Comparison of ENCODE assay signal across 9 cellular contexts in genomic region chr12:81078469-81079196, GRCh38. TPM values are rescaled to one million over a fixed set of nuclear protein-coding genes. Genes with fewer than 3 reads are reported as not detected.
A peak's percentile ranks its signal among the peaks of the same experiment; 100 is the strongest.
DNase-seq lines count a peak whose midpoint lies in the region; ATAC-seq, FAIRE-seq and TF ChIP-seq lines count a peak whose summit lies in the region.
"Had no signal": no experiment of that assay in that cellular context is flagged by ENCODE, and none has a peak within 500 bp of the region (broad histone marks: within the 10 kb centered on the region; RNA-seq: fewer than 3 reads in every experiment).

No MANE protein-coding gene starts in this region.

- FAIRE-seq in H1 (lab: Jason Lieb, UNC), result peak; percentile 7

- no peak overlapping the region for H2BK120ac ChIP-seq in H1 (replicated peaks; ENCODE audit: low read depth, low read length)

- no peak for TF ChIP-seq EP300 in H1 (IDR thresholded peaks at IDR 0.05; ENCODE audit: borderline replicate concordance in 1 of 2, low read depth in 2 of 2, low read length in 2 of 2)

- 26% methylated on average over 10 of the region's 10 CpGs; no CpG with 5 or more reads in 1 of the 2 experiments for WGBS in H1 (ENCODE audit: extremely low coverage in 1 of 2, insufficient coverage in 1 of 2, insufficient read length in 1 of 2, insufficient replicate concordance in 2 of 2, low coverage in 1 of 2, low lambda C conversion rate in 2 of 2, missing lambda C conversion rate in 1 of 2), 2 experiments
- WGBS in right lobe of liver (ENCODE audit: insufficient coverage, low coverage, low lambda C conversion rate, missing lambda C conversion rate), result 5% methylated on average over 10 of the region's 10 CpGs
- WGBS in thymus, result 48% methylated on average over 10 of the region's 10 CpGs

- peak; percentile 19 to 67 (median 27) for ATAC-seq in right lobe of liver
- no peak for ATAC-seq in HG03097 (IDR thresholded peaks at IDR 0.05; ENCODE audit: low FRiP score, unreplicated experiment)

- H2BK5ac ChIP-seq in H1 (ENCODE audit: low read depth, low read length), result 0 out of 2 replicates have a peak overlapping the region, but pooled peaks have one; percentile 29

- no peak overlapping the region for H2BK20ac ChIP-seq in H1 (ENCODE audit: low read length)

- no peak overlapping the region for H4K91ac ChIP-seq in H1 (replicated peaks; ENCODE audit: insufficient read length, low read length)

- peak overlapping the region; percentile 90 to 93 for H3K4me2 ChIP-seq in H1 (ENCODE audit: insufficient read depth in 1 of 2, low read depth in 2 of 2, low read length in 2 of 2)

- H3K18ac ChIP-seq in H1 (ENCODE audit: extremely low read depth, low read length), result no peak overlapping the region; the same call in 1 of the 2 replicates

- POLR2A ChIA-PET in H1 (lab: Charles Lee; ENCODE audit: partially characterized antibody) (no interaction called here), GM10248 (lab: Yijun Ruan, JAX) (no interaction called here)

- H3K27ac ChIP-seq in H1 (ENCODE audit: low read depth, low read length), result no peak overlapping the region
- H3K27ac ChIP-seq in right lobe of liver, result peak overlapping the region; percentile 75 to 98 (median 89)
- peak overlapping the region; percentile 38 for H3K27ac ChIP-seq in thymus (ENCODE audit: low read depth)

- no peak overlapping the region for H3K23ac ChIP-seq in H1 (ENCODE audit: insufficient read length)

- H3K27me3 ChIP-seq in H1 (replicated peaks in 1 of 4; ENCODE audit: control insufficient read depth in 3 of 4, extremely low read depth in 1 of 4, insufficient read depth in 3 of 4, low read length in 3 of 4) (no peaks in the 10 kb centered on the region), right lobe of liver (no peaks in the 10 kb centered on the region), thymus (ENCODE audit: control insufficient read depth, insufficient read depth) (peaks cover 6% of the 10 kb centered on the region)

- no peak overlapping the region for H4K8ac ChIP-seq in H1 (ENCODE audit: extremely low read depth, insufficient read depth, low read length)

- DNase-seq in LHCN-M2 (ENCODE audit: low read depth) (peak; percentile 56), H1 (ENCODE audit: low read depth in 1 of 2, low spot score in 2 of 2) (no peak), right lobe of liver (peak in 1 of 3 donors; percentile 37), GM10248 (ENCODE audit: extremely low spot score) (no peak), DMS153 treated with DMSO at 0.1 percent for 48 hours (lab: John Stamatoyannopoulos, UW; ENCODE audit: unreplicated experiment) (no peak), GF-D8 (lab: John Stamatoyannopoulos, UW) (no peak)
- DNase-seq: activated gamma-delta T cell treated with Interleukin-2 at 50 U/mL for 16 hours had no signal

- H3K56ac ChIP-seq in H1 (replicated peaks; ENCODE audit: insufficient read length, low read depth, low read length), result no peak overlapping the region

- H3K23me2 ChIP-seq in H1 (ENCODE audit: low read depth, low read length), result peaks cover 3% of the 10 kb centered on the region

- H3K4me1 ChIP-seq in H1 (replicated peaks in 1 of 4; ENCODE audit: control insufficient read depth in 3 of 4, insufficient read depth in 4 of 4, low read length in 3 of 4), result peaks cover 0 to 12% (median 6%) of the 10 kb centered on the region in 4 experiments; a peak in 6 of 7 replicates
- peaks cover 0 to 43% (median 8%) of the 10 kb centered on the region in 4 donors for H3K4me1 ChIP-seq in right lobe of liver
- no peaks in the 10 kb centered on the region for H3K4me1 ChIP-seq in thymus (ENCODE audit: control insufficient read depth, insufficient read depth, low read length)

- H3K9ac ChIP-seq in H1 (replicated peaks in 1 of 4; ENCODE audit: extremely low read depth in 1 of 4, low read depth in 3 of 4, low read length in 3 of 4), result peak overlapping the region in 2 of 4 experiments; percentile 8 to 19; a peak in 4 of 7 replicates

- 0 out of 2 replicates have a peak overlapping the region, but pooled peaks have one; percentile 15 for H2AFZ ChIP-seq in H1 (ENCODE audit: low read length)

- intact Hi-C loops in right lobe of liver (cut with DNase I), result no loop called here

- peaks cover 2% of the 10 kb centered on the region for H3K79me1 ChIP-seq in H1 (ENCODE audit: low read depth, low read length)

- H3K79me2 ChIP-seq in H1 (ENCODE audit: control insufficient read depth in 1 of 2, insufficient read depth in 2 of 2, low read length in 2 of 2), result peaks cover 3 to 40% of the 10 kb centered on the region in 2 experiments; a peak in 3 of 4 replicates

- H3K36me3 ChIP-seq in H1 (ENCODE audit: control insufficient read depth in 2 of 4, insufficient read depth in 4 of 4, low read length in 3 of 4) (no peaks in the 10 kb centered on the region), right lobe of liver (no peaks in the 10 kb centered on the region), thymus (ENCODE audit: control insufficient read depth, insufficient read depth) (no peaks in the 10 kb centered on the region)

- TF ChIP-seq POLR2A in H1 (IDR thresholded peaks at IDR 0.05; ENCODE audit: control extremely low read depth in 1 of 2, low read depth in 2 of 2, low read length in 2 of 2) (no peak), right lobe of liver (IDR thresholded peaks at IDR 0.05) (peak; percentile 71)

- TF ChIP-seq RAD21 in H1 (IDR thresholded peaks at IDR 0.05 in 1 of 2, conservative IDR thresholded peaks at IDR 0.05 in 1 of 2; ENCODE audit: low read depth in 2 of 2, low read length in 2 of 2), result no peak

- peak overlapping the region; percentile 53 to 94 (median 82) for H3K4me3 ChIP-seq in H1 (ENCODE audit: extremely low read depth in 1 of 4, insufficient read depth in 2 of 4, low read depth in 3 of 4, low read length in 4 of 4)
- peak overlapping the region; percentile 61 to 90 (median 83) for H3K4me3 ChIP-seq in right lobe of liver
- no peak overlapping the region for H3K4me3 ChIP-seq in thymus (ENCODE audit: low read length)

- no peaks in the 10 kb centered on the region for H4K20me1 ChIP-seq in H1 (replicated peaks in 1 of 2; ENCODE audit: control insufficient read depth in 1 of 2, insufficient read depth in 2 of 2, low read length in 2 of 2)

- H3K9me3 ChIP-seq in H1 (ENCODE audit: insufficient read depth in 2 of 2, low read depth in 1 of 2, low read length in 1 of 2) (no peaks in the 10 kb centered on the region), right lobe of liver (no peaks in the 10 kb centered on the region), thymus (ENCODE audit: control insufficient read depth) (no peaks in the 10 kb centered on the region)

- no peak overlapping the region for H4K5ac ChIP-seq in H1 (ENCODE audit: insufficient read length, low read depth, low read length)

- H2AK5ac ChIP-seq in H1 (ENCODE audit: low read depth, low read length), result no peak overlapping the region

- TF ChIP-seq CTCF in H1 (IDR thresholded peaks at IDR 0.05; ENCODE audit: control extremely low read depth in 1 of 3, insufficient read depth in 1 of 3, low read depth in 1 of 3, low read length in 3 of 3) (no peak), right lobe of liver (IDR thresholded peaks at IDR 0.05) (no peak), GM10248 (IDR thresholded peaks at IDR 0.05; ENCODE audit: control extremely low read depth, extremely low read depth, low read depth, missing control alignments) (no peak)

- H3K4ac ChIP-seq in H1 (replicated peaks; ENCODE audit: insufficient read length, low read depth, low read length), result no peak overlapping the region

- H2BK12ac ChIP-seq in H1 (ENCODE audit: low read depth, low read length), result no peak overlapping the region; the same call in 1 of the 2 replicates

- no peak overlapping the region for H2BK15ac ChIP-seq in H1 (ENCODE audit: low read length)

- CTCF ChIA-PET in H1 (lab: Charles Lee; ENCODE audit: partially characterized antibody) (interaction anchor here (0.8 kb wide), 1 partner anchor 49 kb away, joined by 3 read pairs; no protein-coding TSS in a partner anchor), GM10248 (lab: Yijun Ruan, JAX) (no interaction called here)

- no peak overlapping the region for H3K14ac ChIP-seq in H1 (ENCODE audit: insufficient read length)

TF ChIP-seq in H1, 55 proteins besides CTCF, POLR2A, EP300 and RAD21:
- TF ChIP-seq HDAC6 (IDR thresholded peaks at IDR 0.05; ENCODE audit: low read depth, low read length) (no peak), ZNF274 (IDR thresholded peaks at IDR 0.05; ENCODE audit: borderline replicate concordance, extremely low read depth, low read length) (no peak), CBX5 (IDR thresholded peaks at IDR 0.05; ENCODE audit: low read depth, low read length) (no peak), RNF2 (IDR thresholded peaks at IDR 0.05; ENCODE audit: borderline replicate concordance, low read depth, low read length, missing control alignments, poor library complexity, severe bottlenecking) (no peak), MAFK (IDR thresholded peaks at IDR 0.05; ENCODE audit: low read depth, low read length) (no peak), KDM4A (IDR thresholded peaks at IDR 0.05; ENCODE audit: low read depth, low read length, severe bottlenecking) (no peak), SP1 (IDR thresholded peaks at IDR 0.05; ENCODE audit: low read depth, low read length) (no peak), CHD1 (IDR thresholded peaks at IDR 0.05; ENCODE audit: low read depth, low read length) (no peak)

RNA-seq across cellular contexts. Expression of gene ACSS3, which starts 0.8 kb away (rescaled TPM):
- 5.0 and 6.8 TPM in 2 replicates for total RNA-seq in LHCN-M2 (2014; rRNA removed)
- polyA plus RNA-seq in LHCN-M2 (2012), result 2.2 TPM
- total RNA-seq in H1 (2021; fragmentation: NEBNext Ultra II Directional; extraction: Animal tissue kit (Norgen Biotek cat#: 25700)), result 22.7 and 24.0 TPM in 2 replicates
- 12.9 and 14.4 TPM in 2 replicates for polyA plus RNA-seq in H1 (2011; rRNA removed)
- polyA plus RNA-seq in H1 (2011; cell fraction: cytosol; rRNA removed), result 18.6 TPM
- polyA plus RNA-seq in H1 (2011; cell fraction: nucleus; rRNA removed), result 14.6 TPM
- 13.8 to 23.3 TPM (median 18.0 TPM) in 4 replicates for polyA plus RNA-seq in H1 (2012, experiment 1 of 2)
- 3.1 TPM for polyA plus RNA-seq in H1 (2012, experiment 2 of 2)
- 9.6 TPM for polyA plus RNA-seq in H1 (2013, experiment 1 of 2)
- polyA plus RNA-seq in H1 (2013, experiment 2 of 2), result 9.3 TPM
- 81.6 and 102 TPM in 2 replicates for polyA minus RNA-seq in H1 (2011; rRNA and poly(A)+ RNA removed)
- polyA minus RNA-seq in H1 (2011; cell fraction: cytosol; rRNA and poly(A)+ RNA removed), result 26.1 TPM
- polyA minus RNA-seq in H1 (2011; cell fraction: nucleus; rRNA and poly(A)+ RNA removed), result 113 TPM
- 100 to 1,000 TPM in 1 of 6 experiments, 10 to 100 TPM in 5; 39.7 to 112 (median 56.5) TPM for total RNA-seq in right lobe of liver
- 2.0 TPM for polyA plus RNA-seq in thymus
